Comparison of ENCODE assay signal across 14 cellular contexts in the genomic region with DNA sequence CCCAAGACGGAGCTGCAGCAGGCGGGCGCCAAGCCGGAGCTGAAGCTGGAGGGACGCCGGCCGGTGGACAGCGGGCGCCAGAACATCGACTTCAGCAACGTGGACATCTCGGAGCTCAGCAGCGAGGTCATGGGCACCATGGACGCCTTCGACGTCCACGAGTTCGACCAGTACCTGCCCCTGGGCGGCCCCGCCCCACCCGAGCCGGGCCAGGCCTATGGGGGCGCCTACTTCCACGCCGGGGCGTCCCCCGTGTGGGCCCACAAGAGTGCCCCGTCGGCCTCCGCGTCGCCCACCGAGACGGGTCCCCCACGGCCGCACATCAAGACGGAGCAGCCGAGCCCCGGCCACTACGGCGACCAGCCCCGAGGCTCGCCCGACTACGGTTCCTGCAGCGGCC. TPM values are rescaled to one million over a fixed set of nuclear protein-coding genes. Genes with fewer than 3 reads are reported as not detected.
DNase-seq lines count a peak whose midpoint lies in the region; ATAC-seq and TF ChIP-seq lines count a peak whose summit lies in the region.
"Had no signal": no experiment of that assay in that cellular context is flagged by ENCODE, and none has a peak within 500 bp of the region (broad histone marks: within the 10 kb centered on the region; RNA-seq: fewer than 3 reads in every experiment).

No MANE protein-coding gene starts in this region.

- intact Hi-C loops in dorsolateral prefrontal cortex (cut with DNase I) = loop anchor here (1.0 to 10.0 kb wide), 4 partner anchors 62 to 260 kb away; partner anchors contain the start of genes ANTKMT (in 1 of the 2), CCDC78 (in 1 of the 2) and HAGHL (in 1 of the 2)

- H3K27ac ChIP-seq in dorsolateral prefrontal cortex (peak overlapping the region in 57 of 59 donors; percentile 15 to 99 (median 84)), substantia nigra (ENCODE audit: low read depth, low read length, poor library complexity, severe bottlenecking) (peak overlapping the region; percentile 88)
- H3K27ac ChIP-seq: C4-2B had no signal

- no peak overlapping the region for H3K27ac Mint-ChIP-seq in stimulated activated naive CD8-positive, alpha-beta T cell treated with anti-CD3 and anti-CD28 coated beads, Interleukin-15, amount 100 ng/mL, for 72 hours
- H3K27ac Mint-ChIP-seq: CD4-positive, alpha-beta T cell; H9 had no signal

- no peaks in the 10 kb centered on the region for H3K9me3 Mint-ChIP-seq in stimulated activated naive CD8-positive, alpha-beta T cell treated with anti-CD3 and anti-CD28 coated beads, Interleukin-15, amount 100 ng/mL, for 72 hours
- H3K9me3 Mint-ChIP-seq: CD4-positive, alpha-beta T cell; H9 had no signal

- H3K27me3 ChIP-seq in dorsolateral prefrontal cortex = peaks cover 0 to 18% (median 0%) of the 10 kb centered on the region in 45 donors

- H3K4me3 ChIP-seq in dorsolateral prefrontal cortex = peak overlapping the region in 47 of 59 donors; percentile 3 to 88 (median 71)

- H3K27me3 Mint-ChIP-seq in stimulated activated naive CD8-positive, alpha-beta T cell treated with anti-CD3 and anti-CD28 coated beads, Interleukin-15, amount 100 ng/mL, for 72 hours = peaks cover 23% of the 10 kb centered on the region
- H3K27me3 Mint-ChIP-seq: CD4-positive, alpha-beta T cell had no signal

- no peak for TF ChIP-seq CTCF in dorsolateral prefrontal cortex (IDR thresholded peaks at IDR 0.05 in 54 of 56, conservative IDR thresholded peaks at IDR 0.05 in 2 of 56; ENCODE audit: low read depth in 1 of 56, partially characterized antibody in 56 of 56)

- DNase-seq in stimulated activated naive CD8-positive, alpha-beta T cell treated with anti-CD3 and anti-CD28 coated beads, Interleukin-15, amount 100 ng/mL, for 72 hours = no peak
- DNase-seq in stimulated activated naive CD8-positive, alpha-beta T cell treated with anti-CD3 and anti-CD28 coated beads, Interleukin-15, Interleukin-2, amounts not matched to agents 100 U/mL and 50 U/mL, for 24 hours = no peak
- DNase-seq in dorsolateral prefrontal cortex = no peak
- DNase-seq in substantia nigra (lab: John Stamatoyannopoulos, UW) = no peak
- DNase-seq in AML-193 (lab: John Stamatoyannopoulos, UW) = no peak
- DNase-seq in NCI-H128 (lab: John Stamatoyannopoulos, UW; ENCODE audit: unreplicated experiment) = no peak
- DNase-seq: ACHN; CD4-positive, alpha-beta T cell; DMS153; DMS79; GDM1; H9; IMR-90 had no signal

- peak; percentile 13 for ATAC-seq in stimulated activated naive CD8-positive, alpha-beta T cell treated with anti-CD3 and anti-CD28 coated beads, Interleukin-15, amount 100 ng/mL, for 72 hours
- ATAC-seq in stimulated activated naive CD8-positive, alpha-beta T cell treated with anti-CD3 and anti-CD28 coated beads, Interleukin-15, Interleukin-2, amounts not matched to agents 100 U/mL and 50 U/mL, for 24 hours = no peak

- H3K4me1 Mint-ChIP-seq in stimulated activated naive CD8-positive, alpha-beta T cell treated with anti-CD3 and anti-CD28 coated beads, Interleukin-15, amount 100 ng/mL, for 72 hours = peaks cover 23% of the 10 kb centered on the region

- H3K4me3 Mint-ChIP-seq in stimulated activated naive CD8-positive, alpha-beta T cell treated with anti-CD3 and anti-CD28 coated beads, Interleukin-15, amount 100 ng/mL, for 72 hours = no peak overlapping the region
- H3K4me3 Mint-ChIP-seq: CD4-positive, alpha-beta T cell; H9 had no signal

RNA-seq across cellular contexts. Expression of gene SOX8, which starts 3.2 kb away (rescaled TPM):
- 100 to 1,000 TPM in 11 of 120 experiments, 10 to 100 TPM in 109; 17.7 to 191 (median 59.0) TPM for total RNA-seq in dorsolateral prefrontal cortex

RNA-seq across cellular contexts. Expression of gene LMF1, which starts 14.0 kb away (rescaled TPM):
- 10 to 100 TPM; 26.2 to 68.7 (median 45.4) TPM for total RNA-seq in dorsolateral prefrontal cortex
